16 cellular contexts compared by ENCODE assay signal in genomic region chr6:23647045-23647444, GRCh38.
"Had no signal": no experiment of that assay in that cellular context is flagged by ENCODE, and none has a peak within 500 bp of the region (broad histone marks: within the 10 kb centered on the region; RNA-seq: fewer than 3 reads in every experiment).

No MANE protein-coding gene starts in this region.

- DNase-seq: activated CD4-positive, alpha-beta T cell treated with anti-CD3 and anti-CD28 coated beads for 4 hours; activated CD4-positive, alpha-beta T cell treated with anti-CD3 and anti-CD28 coated beads, Interleukin-2, amount 50 U/mL, for 48 hours; activated CD4-positive, CD25-positive, alpha-beta regulatory T cell; activated CD8-positive, alpha-beta memory T cell treated with anti-CD3 and anti-CD28 coated beads, Interleukin-2, amount 50 U/mL, for 48 hours; activated naive CD4-positive, alpha-beta T cell; activated T-cell treated with anti-CD3 and anti-CD28 coated beads, Interleukin-2, amount 50 U/mL, for 4 hours; hippocampal formation; left ventricle myocardium inferior; naive thymus-derived CD8-positive, alpha-beta T cell; small intestine; stimulated activated CD4-positive, alpha-beta T cell treated with anti-CD3 and anti-CD28 coated beads, Interleukin-2, amount 100 ng/mL, for 24 hours; stimulated activated naive CD8-positive, alpha-beta T cell treated with anti-CD3 and anti-CD28 coated beads, Interleukin-15, amount 100 ng/mL, for 72 hours; transverse colon; uterus had no signal

- ATAC-seq: activated T-cell treated with anti-CD3 and anti-CD28 coated beads, Interleukin-2, amount 50 U/mL, for 4 hours; naive thymus-derived CD8-positive, alpha-beta T cell; sciatic nerve; stimulated activated effector memory CD8-positive, alpha-beta T cell treated with anti-CD3 and anti-CD28 coated beads, Interleukin-12 subunit alpha, Interleukin-12 subunit beta, amount 100 ng/mL, for 72 hours; stimulated activated naive CD8-positive, alpha-beta T cell treated with anti-CD3 and anti-CD28 coated beads, Interleukin-15, amount 100 ng/mL, for 72 hours had no signal
